ENCODE assay signal across 34 cellular contexts in the genomic region with DNA sequence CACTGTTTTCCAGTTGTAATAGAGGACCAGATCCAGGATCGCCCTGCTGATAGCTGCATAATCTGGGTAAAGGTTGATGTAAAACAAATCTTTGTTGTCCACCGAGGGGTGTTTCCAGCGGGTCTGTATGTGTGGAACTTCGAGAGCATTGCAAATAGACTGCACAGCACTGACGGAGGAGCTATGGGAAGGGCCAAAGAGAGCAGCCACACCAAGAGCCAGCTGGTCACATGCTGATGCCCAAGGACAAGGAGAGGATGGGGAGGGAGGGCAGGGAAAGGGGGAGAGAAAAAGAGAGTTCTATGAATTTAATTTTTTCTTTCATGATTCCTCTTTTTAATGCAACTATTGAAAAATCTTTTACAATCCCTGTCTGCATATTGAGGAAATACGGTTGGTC.
"Had no signal": no experiment of that assay in that cellular context is flagged by ENCODE, and none has a peak within 500 bp of the region (broad histone marks: within the 10 kb centered on the region; RNA-seq: fewer than 3 reads in every experiment).

No MANE protein-coding gene starts in this region.

- ATAC-seq: activated CD8-positive, alpha-beta T cell treated with anti-CD3 and anti-CD28 coated beads for 36 hours; activated naive CD4-positive, alpha-beta T cell treated with anti-CD3 and anti-CD28 coated beads, Interleukin-2, amount 50 U/mL, for 72 hours; activated T-cell treated with anti-CD3 and anti-CD28 coated beads, Interleukin-2, amount 50 U/mL, for 4 hours; activated T-cell treated with anti-CD3 and anti-CD28 coated beads, Interleukin-2, amount 50 U/mL, for 72 hours; activated T-helper 17 cell treated with anti-CD3 and anti-CD28 coated beads, Interleukin-2, amount 50 U/mL, for 72 hours; body of pancreas had no signal

- H3K27me3 ChIP-seq: adrenal gland, body of pancreas, brain microvascular endothelial cell, breast epithelium had no signal

- H3K9me3 ChIP-seq: adrenal gland, body of pancreas, breast epithelium had no signal

- H3K36me3 ChIP-seq: adrenal gland, brain microvascular endothelial cell, breast epithelium had no signal

- FAIRE-seq: astrocyte, TTC549 had no signal

- H3K27ac ChIP-seq: adrenal gland, body of pancreas, brain microvascular endothelial cell, breast epithelium, VCaP had no signal

- DNase-seq: activated B cell treated with CpG ODN at 0.5 μM for 24 hours; activated CD4-positive, alpha-beta memory T cell treated with anti-CD3 and anti-CD28 coated beads for 36 hours; activated CD4-positive, alpha-beta T cell treated with anti-CD3 and anti-CD28 coated beads for 4 hours; activated CD4-positive, alpha-beta T cell treated with anti-CD3 and anti-CD28 coated beads, Interleukin-2, amount 10 ng/mL, durations not matched to agents 24 days and 14 days; activated CD4-positive, alpha-beta T cell treated with anti-CD3 and anti-CD28 coated beads, Interleukin-2, amount 50 U/mL, for 1 hour; activated CD4-positive, alpha-beta T cell treated with anti-CD3 and anti-CD28 coated beads, Interleukin-2, amount 50 U/mL, for 4 hours; activated CD4-positive, CD25-positive, alpha-beta regulatory T cell treated with anti-CD3 and anti-CD28 coated beads, Interleukin-2, amount 50 U/mL, for 72 hours; activated CD8-positive, alpha-beta memory T cell treated with anti-CD3 and anti-CD28 coated beads, Interleukin-2, amount 50 U/mL, for 4 hours; activated CD8-positive, alpha-beta T cell treated with anti-CD3 and anti-CD28 coated beads for 36 hours; activated effector memory CD4-positive, alpha-beta T cell treated with anti-CD3 and anti-CD28 coated beads, Interleukin-2, amount 50 U/mL, for 16 hours; activated gamma-delta T cell treated with Interleukin-2 at 50 U/mL for 16 hours; activated naive CD4-positive, alpha-beta T cell; activated naive CD4-positive, alpha-beta T cell treated with anti-CD3 and anti-CD28 coated beads for 36 hours; activated naive CD4-positive, alpha-beta T cell treated with anti-CD3 and anti-CD28 coated beads, Interleukin-2, amount 50 U/mL, for 16 hours; activated naive CD8-positive, alpha-beta T cell treated with anti-CD3 and anti-CD28 coated beads for 36 hours; activated T-cell treated with anti-CD3 and anti-CD28 coated beads for 4 hours; activated T-cell treated with anti-CD3 and anti-CD28 coated beads, Interleukin-2, amount 50 U/mL, for 1 hour; activated T-cell treated with anti-CD3 and anti-CD28 coated beads, Interleukin-2, amount 50 U/mL, for 4 hours; activated T-cell treated with anti-CD3 and anti-CD28 coated beads, Interleukin-2, amount 50 U/mL, for 72 hours; adrenal gland; amniotic stem cell; aorta; brain microvascular endothelial cell; central memory CD4-positive, alpha-beta T cell; T-helper 1 cell; T-helper 2 cell; T-helper 9 cell had no signal

- H3K4me3 ChIP-seq: adrenal gland, body of pancreas, breast epithelium had no signal

- H3K4me1 ChIP-seq: adrenal gland, breast epithelium had no signal
